ENCODE assay signal across 8 cellular contexts in genomic region chr2:120012771-120013568, GRCh38. TPM values are rescaled to one million over a fixed set of nuclear protein-coding genes. Genes with fewer than 3 reads are reported as not detected.
DNase-seq lines count a peak whose midpoint lies in the region; ATAC-seq and TF ChIP-seq lines count a peak whose summit lies in the region.

TSS of gene EPB41L5 (plus strand) at chr2:120013077. CDS start at chr2:120019085, 6,008 bp downstream.

- no peak for TF ChIP-seq RAD21 in Ishikawa (IDR thresholded peaks at IDR 0.05; ENCODE audit: low read depth)

- H3K4me3 Mint-ChIP-seq in naive thymus-derived CD8-positive, alpha-beta T cell, result peak within 1 kb of the TSS; percentile 81 to 92 (median 86)
- H3K4me3 Mint-ChIP-seq in stimulated activated naive B cell treated with anti-CD40 and anti-IgM and Interleukin-4, amounts not matched to agents 10 μg/mL and 1 μg/mL and 100 μg/mL, for 72 hours, result peak within 1 kb of the TSS; percentile 83 to 84

- DNase-seq in DMS153 treated with DMSO at 0.1 percent for 48 hours (lab: John Stamatoyannopoulos, UW; ENCODE audit: unreplicated experiment), result peak; percentile 90
- DNase-seq in activated T-helper 1 cell treated with Interleukin-2 at 50 U/mL for 16 hours (ENCODE audit: low read depth), result peak; percentile 66
- DNase-seq in fibroblast of lung (ENCODE audit: low read depth in 2 of 2), result peak; percentile 94 to 95
- DNase-seq in naive thymus-derived CD8-positive, alpha-beta T cell, result peak; percentile 62 to 88 (median 72)
- peak; percentile 80 for DNase-seq in stimulated activated naive B cell treated with anti-CD40 and anti-IgM and Interleukin-4, amounts not matched to agents 10 μg/mL and 1 μg/mL and 100 μg/mL, for 72 hours

- H3K27ac Mint-ChIP-seq in naive thymus-derived CD8-positive, alpha-beta T cell, result peak within 1 kb of the TSS; percentile 33 to 86 (median 75)
- H3K27ac Mint-ChIP-seq in stimulated activated naive B cell treated with anti-CD40 and anti-IgM and Interleukin-4, amounts not matched to agents 10 μg/mL and 1 μg/mL and 100 μg/mL, for 72 hours, result peak within 1 kb of the TSS; percentile 9

- H3K79me2 ChIP-seq in fibroblast of lung (ENCODE audit: control insufficient read depth, insufficient read depth, low read length), result no peaks in the 10 kb centered on the region

- peak within 1 kb of the TSS; percentile 51 for H3K9ac ChIP-seq in fibroblast of lung (ENCODE audit: insufficient read depth, low read length)

- H3K36me3 ChIP-seq in fibroblast of lung (ENCODE audit: control insufficient read depth, insufficient read depth, low read length), result no peaks in the 10 kb centered on the region

- POLR2A ChIA-PET in naive thymus-derived CD8-positive, alpha-beta T cell (lab: Charles Lee), result interaction anchor here (0.5 to 2.5 kb wide), 9 partner anchors 9 to 1637 kb away, joined by 3 to 18 read pairs (median 3); partner anchors contain the start of genes CLASP1 and TMEM177

- H3K27me3 Mint-ChIP-seq in naive thymus-derived CD8-positive, alpha-beta T cell, result peaks cover 0 to 1% (median 0%) of the 10 kb centered on the region in 5 donors
- H3K27me3 Mint-ChIP-seq in stimulated activated naive B cell treated with anti-CD40 and anti-IgM and Interleukin-4, amounts not matched to agents 10 μg/mL and 1 μg/mL and 100 μg/mL, for 72 hours, result peaks cover 0 to 8% of the 10 kb centered on the region in 2 donors

- no peak for TF ChIP-seq CTCF in fibroblast of lung (conservative IDR thresholded peaks at IDR 0.05 in 1 of 2, IDR thresholded peaks at IDR 0.05 in 1 of 2; ENCODE audit: low read depth in 1 of 2, low read length in 2 of 2)

- H3K4me3 ChIP-seq in fibroblast of lung (replicated peaks in 1 of 4; ENCODE audit: control extremely low read depth in 1 of 4, insufficient read depth in 1 of 4, low read depth in 3 of 4, low read length in 4 of 4), result peak within 1 kb of the TSS; percentile 48 to 92 (median 66)

- H3K36me3 Mint-ChIP-seq in naive thymus-derived CD8-positive, alpha-beta T cell, result no peaks in the 10 kb centered on the region
- peaks cover 0 to 6% of the 10 kb centered on the region in 2 donors for H3K36me3 Mint-ChIP-seq in stimulated activated naive B cell treated with anti-CD40 and anti-IgM and Interleukin-4, amounts not matched to agents 10 μg/mL and 1 μg/mL and 100 μg/mL, for 72 hours

- H3K9me3 ChIP-seq in fibroblast of lung (ENCODE audit: control insufficient read depth, insufficient read depth, low read depth, low read length), result no peaks in the 10 kb centered on the region

- peak within 1 kb of the TSS; percentile 60 for H3K27ac ChIP-seq in fibroblast of lung (ENCODE audit: insufficient read depth, low read length)

- peaks cover 3% of the 10 kb centered on the region for H3K4me1 ChIP-seq in fibroblast of lung (ENCODE audit: control insufficient read depth, extremely low read depth, insufficient read depth, low read length)

- peak within 1 kb of the TSS; percentile 77 for H2AFZ ChIP-seq in fibroblast of lung (ENCODE audit: low read length)

- TF ChIP-seq EP300 in Ishikawa (IDR thresholded peaks at IDR 0.05; ENCODE audit: borderline replicate concordance), result 0 out of 2 replicates have a peak, but pooled peaks have one; percentile 19

- H3K9me3 Mint-ChIP-seq in naive thymus-derived CD8-positive, alpha-beta T cell, result no peaks in the 10 kb centered on the region
- peaks cover 0 to 3% of the 10 kb centered on the region in 2 donors for H3K9me3 Mint-ChIP-seq in stimulated activated naive B cell treated with anti-CD40 and anti-IgM and Interleukin-4, amounts not matched to agents 10 μg/mL and 1 μg/mL and 100 μg/mL, for 72 hours

- H4K20me1 ChIP-seq in fibroblast of lung (ENCODE audit: control insufficient read depth, extremely low read depth, insufficient read depth, low read length), result no peaks in the 10 kb centered on the region

- H3K27me3 ChIP-seq in fibroblast of lung (ENCODE audit: control insufficient read depth, insufficient read depth, low read length), result no peaks in the 10 kb centered on the region

- H3K4me2 ChIP-seq in fibroblast of lung (ENCODE audit: extremely low read depth, insufficient read depth, low read length), result peak within 1 kb of the TSS; percentile 86

- peaks cover 21 to 34% (median 27%) of the 10 kb centered on the region in 4 donors for H3K4me1 Mint-ChIP-seq in naive thymus-derived CD8-positive, alpha-beta T cell
- peaks cover 6 to 31% of the 10 kb centered on the region in 2 donors for H3K4me1 Mint-ChIP-seq in stimulated activated naive B cell treated with anti-CD40 and anti-IgM and Interleukin-4, amounts not matched to agents 10 μg/mL and 1 μg/mL and 100 μg/mL, for 72 hours

- ATAC-seq in GM21619 (IDR thresholded peaks at IDR 0.05; ENCODE audit: unreplicated experiment), result peak; percentile 90
- ATAC-seq in naive thymus-derived CD8-positive, alpha-beta T cell, result peak; percentile 88
- peak; percentile 95 to 97 for ATAC-seq in stimulated activated naive B cell treated with anti-CD40 and anti-IgM and Interleukin-4, amounts not matched to agents 10 μg/mL and 1 μg/mL and 100 μg/mL, for 72 hours (replicated peaks)

TF ChIP-seq in Ishikawa, 13 proteins besides CTCF, POLR2A, EP300 and RAD21 (continues in another document):
- TF ChIP-seq CEBPB (IDR thresholded peaks at IDR 0.05) (no peak), YY1 (IDR thresholded peaks at IDR 0.05; ENCODE audit: low read depth) (no peak; the same call in 1 of the 2 replicates), REST (IDR thresholded peaks at IDR 0.05; ENCODE audit: low read depth) (no peak), CREB1 (IDR thresholded peaks at IDR 0.05; ENCODE audit: low read depth) (no peak), MAX (IDR thresholded peaks at IDR 0.05) (peak; percentile 88)

TF ChIP-seq in PFSK-1, 5 proteins besides CTCF, POLR2A, EP300 and RAD21:
- no peak for TF ChIP-seq TAF1 (IDR thresholded peaks at IDR 0.05; ENCODE audit: borderline replicate concordance, insufficient read depth, low read length)
- no peak for TF ChIP-seq SIN3A (IDR thresholded peaks at IDR 0.05; ENCODE audit: borderline replicate concordance, insufficient read depth, low read length)
- no peak for TF ChIP-seq POLR2AphosphoS5 (IDR thresholded peaks at IDR 0.05; ENCODE audit: low read depth, low read length)
- no peak for TF ChIP-seq REST (IDR thresholded peaks at IDR 0.05; ENCODE audit: insufficient read depth in 1 of 2, low read depth in 2 of 2, low read length in 2 of 2)
- peak; percentile 51 for TF ChIP-seq FOXP2 (optimal IDR thresholded peaks at IDR 0.05; ENCODE audit: borderline replicate concordance, extremely low read depth, extremely low read length, insufficient read depth)

RNA-seq across cellular contexts. Expression of gene EPB41L5, which starts in this region (rescaled TPM):
- 0.54 TPM for polyA plus RNA-seq in PFSK-1 (2012; ENCODE audit: insufficient read length, low read depth)
- 16.2 and 16.7 TPM in 2 replicates for total RNA-seq in fibroblast of lung
- polyA plus RNA-seq in fibroblast of lung, result 10.6 and 11.6 TPM in 2 replicates
- polyA plus RNA-seq in fibroblast of lung (2012), result 5.7 TPM in 2 replicates
- polyA minus RNA-seq in fibroblast of lung (ENCODE audit: low replicate concordance), result 11.1 and 14.1 TPM in 2 replicates
- 10 to 100 TPM in 1 of 2 experiments, 1 to 10 TPM in 1; 9.2 to 12.3 TPM for total RNA-seq in naive thymus-derived CD8-positive, alpha-beta T cell
- polyA plus RNA-seq in naive thymus-derived CD8-positive, alpha-beta T cell, result 1 to 10 TPM; 3.4 to 4.4 (median 3.6) TPM

Comparison
In these comparisons a context has a peak if more than half of its experiments do, and no peak if none do; other contexts are left out.
1. Peak in every context shown above with its lines: DNase-seq, ATAC-seq, H3K4me3 ChIP-seq and H3K27ac ChIP-seq.